Comparison of ENCODE assay signal across 8 cellular contexts in the genomic region with DNA sequence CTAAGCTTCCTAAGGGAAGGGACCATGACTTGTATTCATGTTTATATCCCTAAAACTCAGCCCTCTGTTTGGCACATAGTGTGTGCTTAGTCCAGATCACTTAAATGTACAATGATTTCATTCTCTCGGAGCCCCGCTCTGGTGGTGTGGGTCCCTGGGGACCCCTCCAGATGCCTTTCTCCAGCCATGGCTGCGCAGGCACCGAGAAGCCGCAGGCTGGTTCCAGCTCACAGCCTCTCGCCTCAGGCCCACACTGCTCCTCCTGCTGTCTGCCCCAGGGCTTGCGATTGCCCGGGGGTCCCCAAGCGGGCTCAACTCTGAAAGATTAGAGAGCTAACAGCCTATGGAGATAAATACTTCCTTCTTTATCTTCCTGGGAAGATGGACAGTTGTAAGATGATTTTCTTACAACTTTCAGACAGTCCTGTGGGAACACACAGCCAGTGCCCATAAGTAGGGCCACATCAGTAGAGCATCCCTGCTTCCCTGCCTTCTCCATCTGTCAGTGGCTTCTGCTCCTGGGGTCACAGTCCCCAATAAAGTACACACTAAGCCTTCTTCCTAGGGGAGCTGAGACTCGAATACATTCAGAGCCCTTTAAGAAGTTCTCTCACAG.
DNase-seq lines count a peak whose midpoint lies in the region; ATAC-seq lines count a peak whose summit lies in the region.

No MANE protein-coding gene starts in this region.

- peak overlapping the region; percentile 98 for H3K27ac Mint-ChIP-seq in activated T-cell treated with anti-CD3 and anti-CD28 coated beads, Interleukin-2, amount 50 U/mL, for 72 hours

- no peak overlapping the region for H3K27ac ChIP-seq in iPS-20b (ENCODE audit: low read length)

- peaks cover 16% of the 10 kb centered on the region; the same call in 1 of the 2 replicates for H3K27me3 ChIP-seq in iPS-20b (ENCODE audit: insufficient read depth, low read length)

- H3K36me3 Mint-ChIP-seq in activated T-cell treated with anti-CD3 and anti-CD28 coated beads, Interleukin-2, amount 50 U/mL, for 72 hours (ENCODE audit: insufficient read depth in 2 of 2) = peaks cover 0 to 7% of the 10 kb centered on the region in 2 donors

- peaks cover 12% of the 10 kb centered on the region; the same call in 1 of the 2 replicates for H3K4me1 ChIP-seq in iPS-20b (ENCODE audit: insufficient read depth, low read length)

- H3K9me3 ChIP-seq in iPS-20b (ENCODE audit: insufficient read depth, low read depth, low read length) = no peaks in the 10 kb centered on the region

- no peaks in the 10 kb centered on the region for H3K9me3 Mint-ChIP-seq in activated T-cell treated with anti-CD3 and anti-CD28 coated beads, Interleukin-2, amount 50 U/mL, for 72 hours

- peaks cover 45% of the 10 kb centered on the region for H3K4me1 Mint-ChIP-seq in activated T-cell treated with anti-CD3 and anti-CD28 coated beads, Interleukin-2, amount 50 U/mL, for 72 hours (ENCODE audit: low read depth)

- no peak overlapping the region for H3K4me3 ChIP-seq in iPS-20b (ENCODE audit: low read length)

- no peaks in the 10 kb centered on the region for H3K27me3 Mint-ChIP-seq in activated T-cell treated with anti-CD3 and anti-CD28 coated beads, Interleukin-2, amount 50 U/mL, for 72 hours (ENCODE audit: low read depth)

- H3K4me3 Mint-ChIP-seq in activated T-cell treated with anti-CD3 and anti-CD28 coated beads, Interleukin-2, amount 50 U/mL, for 72 hours = peak overlapping the region; percentile 63 to 72

- peak; percentile 44 for ATAC-seq in GM18909 (IDR thresholded peaks at IDR 0.05; ENCODE audit: poor library complexity, unreplicated experiment)
- peak; percentile 31 for ATAC-seq in HG03060 (IDR thresholded peaks at IDR 0.05; ENCODE audit: low read depth, unreplicated experiment)
- ATAC-seq in activated T-cell treated with anti-CD3 and anti-CD28 coated beads, Interleukin-2, amount 50 U/mL, for 72 hours (replicated peaks in 1 of 2) = no peak

- peak overlapping the region; percentile 71; the same call in 1 of the 2 replicates for H3K9ac ChIP-seq in iPS-20b (ENCODE audit: low read depth, low read length)

- H3K36me3 ChIP-seq in iPS-20b (ENCODE audit: insufficient read depth, low read depth, low read length) = no peaks in the 10 kb centered on the region

- peak in 1 of 2 donors; percentile 13 for DNase-seq in activated T-cell treated with anti-CD3 and anti-CD28 coated beads, Interleukin-2, amount 50 U/mL, for 72 hours
- DNase-seq in stromal cell of bone marrow (ENCODE audit: low read depth) (peak; percentile 18), foreskin melanocyte (no peak), A172 (ENCODE audit: low spot score) (no peak), NCI-H1417 treated with DMSO at 0.1 percent for 48 hours (lab: John Stamatoyannopoulos, UW) (no peak)

Comparison
In these comparisons a context has a peak if more than half of its experiments do, and no peak if none do; other contexts are left out.
1. ATAC-seq: peak in GM18909 (single experiment) and HG03060 (single experiment); none in activated T-cell treated with anti-CD3 and anti-CD28 coated beads, Interleukin-2, amount 50 U/mL, for 72 hours (0 of 2).